Comparison of ENCODE assay signal across 1 cellular context in genomic region chr15:67062365-67062985, GRCh38.
TF ChIP-seq lines count a peak whose summit lies in the region.

No MANE protein-coding gene starts in this region.

TF ChIP-seq in HepG2, 621 proteins besides CTCF, POLR2A, EP300 and RAD21 (continued from another document and continues in another):
- TF ChIP-seq ZNF609 (CRISPR knock-in tag; IDR thresholded peaks at IDR 0.05; ENCODE audit: borderline replicate concordance) = no peak; the same call in 1 of the 2 replicates
- 0 out of 2 replicates have a peak, but pooled peaks have one; percentile 22 for TF ChIP-seq PATZ1 (CRISPR knock-in tag; IDR thresholded peaks at IDR 0.05)
- TF ChIP-seq SP2 (CRISPR knock-in tag; IDR thresholded peaks at IDR 0.05) = no peak
- peak; percentile 57; the same call in 1 of the 2 replicates for TF ChIP-seq TBX2 (CRISPR knock-in tag; IDR thresholded peaks at IDR 0.05; ENCODE audit: borderline replicate concordance)
- peak; percentile 54 for TF ChIP-seq RARA (CRISPR knock-in tag; IDR thresholded peaks at IDR 0.05)
- 0 out of 2 replicates have a peak, but pooled peaks have one; percentile 24 for TF ChIP-seq ZNF232 (CRISPR knock-in tag; IDR thresholded peaks at IDR 0.05; ENCODE audit: borderline replicate concordance)
- no peak for TF ChIP-seq ZBTB7A (CRISPR knock-in tag; IDR thresholded peaks at IDR 0.05)
- TF ChIP-seq ZNF782 (CRISPR knock-in tag; IDR thresholded peaks at IDR 0.05; ENCODE audit: borderline replicate concordance) = no peak
- TF ChIP-seq TFAP4 (IDR thresholded peaks at IDR 0.05; ENCODE audit: borderline replicate concordance, low read depth) = peak; percentile 54; the same call in 1 of the 2 replicates
- TF ChIP-seq HOXA7 (CRISPR knock-in tag; IDR thresholded peaks at IDR 0.05) = no peak
- TF ChIP-seq, protein P1, sequence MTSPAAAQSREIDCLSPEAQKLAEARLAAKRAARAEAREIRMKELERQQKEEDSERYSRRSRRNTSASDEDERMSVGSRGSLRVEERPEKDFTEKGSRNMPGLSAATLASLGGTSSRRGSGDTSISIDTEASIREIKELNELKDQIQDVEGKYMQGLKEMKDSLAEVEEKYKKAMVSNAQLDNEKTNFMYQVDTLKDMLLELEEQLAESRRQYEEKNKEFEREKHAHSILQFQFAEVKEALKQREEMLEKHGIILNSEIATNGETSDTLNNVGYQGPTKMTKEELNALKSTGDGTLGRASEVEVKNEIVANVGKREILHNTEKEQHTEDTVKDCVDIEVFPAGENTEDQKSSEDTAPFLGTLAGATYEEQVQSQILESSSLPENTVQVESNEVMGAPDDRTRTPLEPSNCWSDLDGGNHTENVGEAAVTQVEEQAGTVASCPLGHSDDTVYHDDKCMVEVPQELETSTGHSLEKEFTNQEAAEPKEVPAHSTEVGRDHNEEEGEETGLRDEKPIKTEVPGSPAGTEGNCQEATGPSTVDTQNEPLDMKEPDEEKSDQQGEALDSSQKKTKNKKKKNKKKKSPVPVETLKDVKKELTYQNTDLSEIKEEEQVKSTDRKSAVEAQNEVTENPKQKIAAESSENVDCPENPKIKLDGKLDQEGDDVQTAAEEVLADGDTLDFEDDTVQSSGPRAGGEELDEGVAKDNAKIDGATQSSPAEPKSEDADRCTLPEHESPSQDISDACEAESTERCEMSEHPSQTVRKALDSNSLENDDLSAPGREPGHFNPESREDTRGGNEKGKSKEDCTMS (CRISPR knock-in tag; conservative IDR thresholded peaks at IDR 0.05) = no peak
- no peak for TF ChIP-seq KLF6 (CRISPR knock-in tag; IDR thresholded peaks at IDR 0.05)
- TF ChIP-seq ZNF557 (CRISPR knock-in tag; IDR thresholded peaks at IDR 0.05) = no peak
- TF ChIP-seq ZNF800 (CRISPR knock-in tag; IDR thresholded peaks at IDR 0.05) = no peak
- TF ChIP-seq ZNF768 (CRISPR knock-in tag; IDR thresholded peaks at IDR 0.05) = no peak
- TF ChIP-seq, protein P2, sequence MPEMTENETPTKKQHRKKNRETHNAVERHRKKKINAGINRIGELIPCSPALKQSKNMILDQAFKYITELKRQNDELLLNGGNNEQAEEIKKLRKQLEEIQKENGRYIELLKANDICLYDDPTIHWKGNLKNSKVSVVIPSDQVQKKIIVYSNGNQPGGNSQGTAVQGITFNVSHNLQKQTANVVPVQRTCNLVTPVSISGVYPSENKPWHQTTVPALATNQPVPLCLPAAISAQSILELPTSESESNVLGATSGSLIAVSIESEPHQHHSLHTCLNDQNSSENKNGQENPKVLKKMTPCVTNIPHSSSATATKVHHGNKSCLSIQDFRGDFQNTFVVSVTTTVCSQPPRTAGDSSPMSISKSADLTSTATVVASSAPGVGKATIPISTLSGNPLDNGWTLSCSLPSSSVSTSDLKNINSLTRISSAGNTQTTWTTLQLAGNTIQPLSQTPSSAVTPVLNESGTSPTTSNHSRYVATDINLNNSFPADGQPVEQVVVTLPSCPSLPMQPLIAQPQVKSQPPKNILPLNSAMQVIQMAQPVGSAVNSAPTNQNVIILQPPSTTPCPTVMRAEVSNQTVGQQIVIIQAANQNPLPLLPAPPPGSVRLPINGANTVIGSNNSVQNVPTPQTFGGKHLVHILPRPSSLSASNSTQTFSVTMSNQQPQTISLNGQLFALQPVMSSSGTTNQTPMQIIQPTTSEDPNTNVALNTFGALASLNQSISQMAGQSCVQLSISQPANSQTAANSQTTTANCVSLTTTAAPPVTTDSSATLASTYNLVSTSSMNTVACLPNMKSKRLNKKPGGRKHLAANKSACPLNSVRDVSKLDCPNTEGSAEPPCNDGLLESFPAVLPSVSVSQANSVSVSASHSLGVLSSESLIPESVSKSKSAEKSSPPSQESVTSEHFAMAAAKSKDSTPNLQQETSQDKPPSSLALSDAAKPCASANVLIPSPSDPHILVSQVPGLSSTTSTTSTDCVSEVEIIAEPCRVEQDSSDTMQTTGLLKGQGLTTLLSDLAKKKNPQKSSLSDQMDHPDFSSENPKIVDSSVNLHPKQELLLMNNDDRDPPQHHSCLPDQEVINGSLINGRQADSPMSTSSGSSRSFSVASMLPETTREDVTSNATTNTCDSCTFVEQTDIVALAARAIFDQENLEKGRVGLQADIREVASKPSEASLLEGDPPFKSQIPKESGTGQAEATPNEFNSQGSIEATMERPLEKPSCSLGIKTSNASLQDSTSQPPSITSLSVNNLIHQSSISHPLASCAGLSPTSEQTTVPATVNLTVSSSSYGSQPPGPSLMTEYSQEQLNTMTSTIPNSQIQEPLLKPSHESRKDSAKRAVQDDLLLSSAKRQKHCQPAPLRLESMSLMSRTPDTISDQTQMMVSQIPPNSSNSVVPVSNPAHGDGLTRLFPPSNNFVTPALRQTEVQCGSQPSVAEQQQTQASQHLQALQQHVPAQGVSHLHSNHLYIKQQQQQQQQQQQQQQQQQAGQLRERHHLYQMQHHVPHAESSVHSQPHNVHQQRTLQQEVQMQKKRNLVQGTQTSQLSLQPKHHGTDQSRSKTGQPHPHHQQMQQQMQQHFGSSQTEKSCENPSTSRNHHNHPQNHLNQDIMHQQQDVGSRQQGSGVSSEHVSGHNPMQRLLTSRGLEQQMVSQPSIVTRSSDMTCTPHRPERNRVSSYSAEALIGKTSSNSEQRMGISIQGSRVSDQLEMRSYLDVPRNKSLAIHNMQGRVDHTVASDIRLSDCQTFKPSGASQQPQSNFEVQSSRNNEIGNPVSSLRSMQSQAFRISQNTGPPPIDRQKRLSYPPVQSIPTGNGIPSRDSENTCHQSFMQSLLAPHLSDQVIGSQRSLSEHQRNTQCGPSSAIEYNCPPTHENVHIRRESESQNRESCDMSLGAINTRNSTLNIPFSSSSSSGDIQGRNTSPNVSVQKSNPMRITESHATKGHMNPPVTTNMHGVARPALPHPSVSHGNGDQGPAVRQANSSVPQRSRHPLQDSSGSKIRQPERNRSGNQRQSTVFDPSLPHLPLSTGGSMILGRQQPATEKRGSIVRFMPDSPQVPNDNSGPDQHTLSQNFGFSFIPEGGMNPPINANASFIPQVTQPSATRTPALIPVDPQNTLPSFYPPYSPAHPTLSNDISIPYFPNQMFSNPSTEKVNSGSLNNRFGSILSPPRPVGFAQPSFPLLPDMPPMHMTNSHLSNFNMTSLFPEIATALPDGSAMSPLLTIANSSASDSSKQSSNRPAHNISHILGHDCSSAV (CRISPR knock-in tag; IDR thresholded peaks at IDR 0.05; ENCODE audit: borderline replicate concordance) = no peak
- no peak for TF ChIP-seq BORCS8-MEF2B (CRISPR knock-in tag; IDR thresholded peaks at IDR 0.05)
- TF ChIP-seq CHD4 (IDR thresholded peaks at IDR 0.05; ENCODE audit: borderline replicate concordance, low read length) = peak; percentile 12; the same call in 1 of the 2 replicates
- TF ChIP-seq ZNF3 (CRISPR knock-in tag; IDR thresholded peaks at IDR 0.05) = no peak
- TF ChIP-seq EEA1 (CRISPR knock-in tag; IDR thresholded peaks at IDR 0.05; ENCODE audit: borderline replicate concordance) = no peak
- TF ChIP-seq JDP2 (CRISPR knock-in tag; IDR thresholded peaks at IDR 0.05; ENCODE audit: borderline replicate concordance) = no peak
- TF ChIP-seq ZKSCAN5 (CRISPR knock-in tag; IDR thresholded peaks at IDR 0.05) = no peak
- TF ChIP-seq PBX3 (CRISPR knock-in tag; IDR thresholded peaks at IDR 0.05; ENCODE audit: borderline replicate concordance) = no peak
- TF ChIP-seq KAT7 (CRISPR knock-in tag; IDR thresholded peaks at IDR 0.05; ENCODE audit: borderline replicate concordance) = no peak
- TF ChIP-seq PLRG1 (conservative IDR thresholded peaks at IDR 0.05) = no peak
